Comparison of ENCODE assay signal across 20 cellular contexts in genomic region chr16:11111891-11112634, GRCh38.
A peak's percentile ranks its signal among the peaks of the same experiment; 100 is the strongest.
DNase-seq lines count a peak whose midpoint lies in the region; ATAC-seq and TF ChIP-seq lines count a peak whose summit lies in the region.
"Had no signal": no experiment of that assay in that cellular context is flagged by ENCODE, and none has a peak within 500 bp of the region (broad histone marks: within the 10 kb centered on the region; RNA-seq: fewer than 3 reads in every experiment).

No MANE protein-coding gene starts in this region.

- H2AK5ac ChIP-seq in H9 (ENCODE audit: insufficient read length, low read length), result no peak overlapping the region

- H2BK120ac ChIP-seq in H9 (ENCODE audit: low read depth, low read length, poor library complexity, severe bottlenecking), result no peak overlapping the region

- no peaks in the 10 kb centered on the region for H3K23me2 ChIP-seq in H9 (ENCODE audit: insufficient read length, low read depth, low read length, poor library complexity, severe bottlenecking)

- no peak overlapping the region for H3T11ph ChIP-seq in H9 (ENCODE audit: low read length)

- H3K27me3 Mint-ChIP-seq in activated CD4-positive, alpha-beta memory T cell treated with anti-CD3 and anti-CD28 coated beads for 36 hours, result no peaks in the 10 kb centered on the region
- H3K27me3 Mint-ChIP-seq in activated CD4-positive, alpha-beta memory T cell treated with anti-CD3 and anti-CD28 coated beads, Interleukin-2, amount 10 ng/mL, durations not matched to agents 7 days and 5 days, result no peaks in the 10 kb centered on the region
- H3K27me3 Mint-ChIP-seq in stimulated activated naive CD8-positive, alpha-beta T cell treated with anti-CD3 and anti-CD28 coated beads, Interleukin-15, Interleukin-2, amounts not matched to agents 100 ng/mL and 50 ng/mL, for 24 hours, result no peaks in the 10 kb centered on the region
- H3K27me3 Mint-ChIP-seq in activated T-helper 2 cell treated with anti-CD3 and anti-CD28 coated beads, Interferon-gamma antibody, Interleukin-2, Interleukin-4, amounts not matched to agents 10 μg/mL and 5 μg/mL and 100 μg/mL, durations not matched to agents 14 hours and 24 hours and 36 hours (ENCODE audit: low read depth), result no peaks in the 10 kb centered on the region
- H3K27me3 Mint-ChIP-seq in H9 (ENCODE audit: low read depth), result no peaks in the 10 kb centered on the region
- H3K27me3 Mint-ChIP-seq: CD4-positive, alpha-beta memory T cell had no signal

- H3K27me3 ChIP-seq in H9 (ENCODE audit: insufficient read depth, low read length), result no peaks in the 10 kb centered on the region
- H3K27me3 ChIP-seq: BLaER1 had no signal

- no peaks in the 10 kb centered on the region for H4K20me1 ChIP-seq in H9 (ENCODE audit: control insufficient read depth, insufficient read depth, insufficient read length)

- H3K9ac ChIP-seq in H9 (ENCODE audit: extremely low read depth, insufficient read length, low read length), result no peak overlapping the region
- H3K9ac ChIP-seq: BLaER1, GM23248, SK-N-SH had no signal

- POLR2A ChIA-PET in activated CD4-positive, alpha-beta memory T cell treated with anti-CD3 and anti-CD28 coated beads for 36 hours (lab: Charles Lee), result interaction anchor here (1.0 to 2.9 kb wide), 6 partner anchors 12 to 147 kb away, joined by 5 to 18 read pairs (median 9); no protein-coding TSS in a partner anchor
- POLR2A ChIA-PET in activated CD4-positive, alpha-beta memory T cell treated with anti-CD3 and anti-CD28 coated beads, Interleukin-2, amount 10 ng/mL, durations not matched to agents 7 days and 5 days (lab: Charles Lee), result no interaction called here

- H3K9me3 ChIP-seq in H9 (ENCODE audit: control insufficient read depth, low read depth, low read length), result no peaks in the 10 kb centered on the region
- H3K9me3 ChIP-seq: SK-N-SH had no signal

- DNase-seq in activated CD4-positive, alpha-beta memory T cell treated with anti-CD3 and anti-CD28 coated beads for 36 hours, result no peak
- no peak for DNase-seq in activated CD4-positive, alpha-beta memory T cell treated with anti-CD3 and anti-CD28 coated beads, Interleukin-2, amount 10 ng/mL, durations not matched to agents 7 days and 5 days
- DNase-seq in stimulated activated naive CD8-positive, alpha-beta T cell treated with anti-CD3 and anti-CD28 coated beads, Interleukin-15, Interleukin-2, amounts not matched to agents 100 U/mL and 50 U/mL, for 24 hours, result no peak
- DNase-seq in activated T-helper 2 cell treated with anti-CD3 and anti-CD28 coated beads, Interferon-gamma antibody, Interleukin-2, Interleukin-4, amounts not matched to agents 10 μg/mL and 5 μg/mL and 100 μg/mL, durations not matched to agents 14 hours and 24 hours and 36 hours (ENCODE audit: low spot score), result no peak
- DNase-seq in epidermal melanocyte (ENCODE audit: insufficient read length, low spot score) (no peak), left colon (no peak), H9 (no peak)
- DNase-seq: CD4-positive, alpha-beta memory T cell; EL; GDM1; GM23248; H7; Kasumi-1; NCI-H1930; NCI-H446; NCI-H524 treated with DMSO at 0.1 percent for 48 hours; NCI-H774; SK-N-SH had no signal

- no peaks in the 10 kb centered on the region for H3K79me1 ChIP-seq in H9 (ENCODE audit: insufficient read depth, low read depth, low read length, poor library complexity, severe bottlenecking)

- H3K14ac ChIP-seq in H9 (ENCODE audit: insufficient read depth, low read length), result no peak overlapping the region

- intact Hi-C loops in activated CD4-positive, alpha-beta memory T cell treated with anti-CD3 and anti-CD28 coated beads for 36 hours (cut with micrococcal nuclease), result loop anchor here (5.0 kb wide), 1 partner anchor 35 kb away; no protein-coding TSS in a partner anchor
- intact Hi-C loops in activated T-helper 2 cell treated with anti-CD3 and anti-CD28 coated beads, Interferon-gamma antibody, Interleukin-2, Interleukin-4, amounts not matched to agents 10 μg/mL and 5 μg/mL and 100 μg/mL, durations not matched to agents 14 hours and 24 hours and 36 hours (cut with micrococcal nuclease), result loop anchor here (5.0 kb wide), 1 partner anchor 35 kb away; no protein-coding TSS in a partner anchor
- intact Hi-C loops in left colon (cut with DNase I, micrococcal nuclease), result no loop called here

- no peak overlapping the region for H2AFZ ChIP-seq in H9 (ENCODE audit: low read length)
- H2AFZ ChIP-seq: GM23248 had no signal

- H3K9me3 Mint-ChIP-seq in activated CD4-positive, alpha-beta memory T cell treated with anti-CD3 and anti-CD28 coated beads for 36 hours, result peaks cover 14% of the 10 kb centered on the region
- peaks cover 9% of the 10 kb centered on the region for H3K9me3 Mint-ChIP-seq in activated CD4-positive, alpha-beta memory T cell treated with anti-CD3 and anti-CD28 coated beads, Interleukin-2, amount 10 ng/mL, durations not matched to agents 7 days and 5 days
- H3K9me3 Mint-ChIP-seq in stimulated activated naive CD8-positive, alpha-beta T cell treated with anti-CD3 and anti-CD28 coated beads, Interleukin-15, Interleukin-2, amounts not matched to agents 100 ng/mL and 50 ng/mL, for 24 hours, result peaks cover 9% of the 10 kb centered on the region
- H3K9me3 Mint-ChIP-seq in activated T-helper 2 cell treated with anti-CD3 and anti-CD28 coated beads, Interferon-gamma antibody, Interleukin-2, Interleukin-4, amounts not matched to agents 10 μg/mL and 5 μg/mL and 100 μg/mL, durations not matched to agents 14 hours and 24 hours and 36 hours, result peaks cover 4% of the 10 kb centered on the region
- H3K9me3 Mint-ChIP-seq in H9, result no peaks in the 10 kb centered on the region

- no peak overlapping the region for H3K23ac ChIP-seq in H9 (ENCODE audit: insufficient read length, low read depth, low read length)

- H3K56ac ChIP-seq in H9 (ENCODE audit: insufficient read length, low read depth, low read length), result no peak overlapping the region

- H3K18ac ChIP-seq in H9 (ENCODE audit: insufficient read length, low read depth, low read length), result no peak overlapping the region

- no peaks in the 10 kb centered on the region; the same call in 1 of the 2 replicates for H3K4me1 ChIP-seq in H9 (ENCODE audit: insufficient read depth, low read length)

- H4K91ac ChIP-seq in H9 (ENCODE audit: insufficient read length, low read depth, low read length), result no peak overlapping the region

- no peak overlapping the region for H2BK12ac ChIP-seq in H9 (ENCODE audit: insufficient read length, low read depth, low read length)

- H4K8ac ChIP-seq in H9 (replicated peaks; ENCODE audit: insufficient read length, low read depth, low read length), result no peak overlapping the region

- H3K4ac ChIP-seq in H9 (ENCODE audit: low read depth, low read length), result no peak overlapping the region

- peaks cover 71% of the 10 kb centered on the region for H3K4me1 Mint-ChIP-seq in activated CD4-positive, alpha-beta memory T cell treated with anti-CD3 and anti-CD28 coated beads for 36 hours (ENCODE audit: low read depth)
- H3K4me1 Mint-ChIP-seq in activated CD4-positive, alpha-beta memory T cell treated with anti-CD3 and anti-CD28 coated beads, Interleukin-2, amount 10 ng/mL, durations not matched to agents 7 days and 5 days, result peaks cover 61% of the 10 kb centered on the region
- peaks cover 87% of the 10 kb centered on the region for H3K4me1 Mint-ChIP-seq in stimulated activated naive CD8-positive, alpha-beta T cell treated with anti-CD3 and anti-CD28 coated beads, Interleukin-15, Interleukin-2, amounts not matched to agents 100 ng/mL and 50 ng/mL, for 24 hours (ENCODE audit: low read depth)
- peaks cover 73% of the 10 kb centered on the region for H3K4me1 Mint-ChIP-seq in activated T-helper 2 cell treated with anti-CD3 and anti-CD28 coated beads, Interferon-gamma antibody, Interleukin-2, Interleukin-4, amounts not matched to agents 10 μg/mL and 5 μg/mL and 100 μg/mL, durations not matched to agents 14 hours and 24 hours and 36 hours (ENCODE audit: low read depth)
- H3K4me1 Mint-ChIP-seq in H9, result peaks cover 13 to 14% of the 10 kb centered on the region in 2 experiments

- H2BK15ac ChIP-seq in H9 (ENCODE audit: low read depth, low read length), result no peak overlapping the region

- H4K5ac ChIP-seq in H9 (ENCODE audit: insufficient read length, low read depth, low read length), result no peak overlapping the region

- H3K27ac Mint-ChIP-seq in activated CD4-positive, alpha-beta memory T cell treated with anti-CD3 and anti-CD28 coated beads for 36 hours, result peak overlapping the region; percentile 88
- H3K27ac Mint-ChIP-seq in activated CD4-positive, alpha-beta memory T cell treated with anti-CD3 and anti-CD28 coated beads, Interleukin-2, amount 10 ng/mL, durations not matched to agents 7 days and 5 days, result no peak overlapping the region
- no peak overlapping the region for H3K27ac Mint-ChIP-seq in stimulated activated naive CD8-positive, alpha-beta T cell treated with anti-CD3 and anti-CD28 coated beads, Interleukin-15, Interleukin-2, amounts not matched to agents 100 ng/mL and 50 ng/mL, for 24 hours
- peak overlapping the region; percentile 62 for H3K27ac Mint-ChIP-seq in activated T-helper 2 cell treated with anti-CD3 and anti-CD28 coated beads, Interferon-gamma antibody, Interleukin-2, Interleukin-4, amounts not matched to agents 10 μg/mL and 5 μg/mL and 100 μg/mL, durations not matched to agents 14 hours and 24 hours and 36 hours
- no peak overlapping the region for H3K27ac Mint-ChIP-seq in H9

- no CpG with 5 or more reads among the region's 9 CpGs for WGBS in H9 (ENCODE audit: extremely low coverage, insufficient read length, low lambda C conversion rate)

- peaks cover 19% of the 10 kb centered on the region for H3K36me3 Mint-ChIP-seq in activated CD4-positive, alpha-beta memory T cell treated with anti-CD3 and anti-CD28 coated beads for 36 hours
- H3K36me3 Mint-ChIP-seq in activated CD4-positive, alpha-beta memory T cell treated with anti-CD3 and anti-CD28 coated beads, Interleukin-2, amount 10 ng/mL, durations not matched to agents 7 days and 5 days (ENCODE audit: low read depth), result peaks cover 36% of the 10 kb centered on the region
- H3K36me3 Mint-ChIP-seq in stimulated activated naive CD8-positive, alpha-beta T cell treated with anti-CD3 and anti-CD28 coated beads, Interleukin-15, Interleukin-2, amounts not matched to agents 100 ng/mL and 50 ng/mL, for 24 hours (ENCODE audit: low read depth), result peaks cover 40% of the 10 kb centered on the region
- peaks cover 58% of the 10 kb centered on the region for H3K36me3 Mint-ChIP-seq in activated T-helper 2 cell treated with anti-CD3 and anti-CD28 coated beads, Interferon-gamma antibody, Interleukin-2, Interleukin-4, amounts not matched to agents 10 μg/mL and 5 μg/mL and 100 μg/mL, durations not matched to agents 14 hours and 24 hours and 36 hours (ENCODE audit: low read depth)
- H3K36me3 Mint-ChIP-seq in H9 (ENCODE audit: insufficient read depth in 1 of 3, low read depth in 3 of 3), result peaks cover 0 to 6% (median 0%) of the 10 kb centered on the region in 3 experiments; a peak in 1 of 7 replicates
- H3K36me3 Mint-ChIP-seq: CD4-positive, alpha-beta memory T cell had no signal

- no peak for ATAC-seq in stimulated activated naive CD8-positive, alpha-beta T cell treated with anti-CD3 and anti-CD28 coated beads, Interleukin-15, Interleukin-2, amounts not matched to agents 100 U/mL and 50 U/mL, for 24 hours
- ATAC-seq in left colon, result no peak

- no peak for TF ChIP-seq CTCF in H9 (conservative IDR thresholded peaks at IDR 0.05)

- no peak overlapping the region for H2BK5ac ChIP-seq in H9 (ENCODE audit: insufficient read length, low read length)

- no peaks in the 10 kb centered on the region for H3K79me2 ChIP-seq in H9 (ENCODE audit: insufficient read depth, low read length)

- CTCF ChIA-PET in activated CD4-positive, alpha-beta memory T cell treated with anti-CD3 and anti-CD28 coated beads for 36 hours (lab: Charles Lee), result interaction anchor here (1.4 to 2.2 kb wide), 2 partner anchors 62 to 148 kb away, joined by 3 to 14 read pairs; no protein-coding TSS in a partner anchor
- CTCF ChIA-PET in activated CD4-positive, alpha-beta memory T cell treated with anti-CD3 and anti-CD28 coated beads, Interleukin-2, amount 10 ng/mL, durations not matched to agents 7 days and 5 days (lab: Charles Lee), result interaction anchor here (1.6 kb wide), 1 partner anchor 143 kb away, joined by 5 read pairs; no protein-coding TSS in a partner anchor

- no peak overlapping the region for H2BK20ac ChIP-seq in H9 (ENCODE audit: low read depth, low read length, poor library complexity, severe bottlenecking)

- no peak overlapping the region for H3K4me2 ChIP-seq in H9 (ENCODE audit: insufficient read depth, insufficient read length, low read length)
- H3K4me2 ChIP-seq: SK-N-SH had no signal

- H3K27ac ChIP-seq in H9 (ENCODE audit: insufficient read length, low read depth, low read length), result no peak overlapping the region
- H3K27ac ChIP-seq: BLaER1, GM23248 had no signal

- peak overlapping the region; percentile 60 for H3K4me3 Mint-ChIP-seq in activated CD4-positive, alpha-beta memory T cell treated with anti-CD3 and anti-CD28 coated beads for 36 hours
- no peak overlapping the region for H3K4me3 Mint-ChIP-seq in activated CD4-positive, alpha-beta memory T cell treated with anti-CD3 and anti-CD28 coated beads, Interleukin-2, amount 10 ng/mL, durations not matched to agents 7 days and 5 days
- peak overlapping the region; percentile 8 for H3K4me3 Mint-ChIP-seq in stimulated activated naive CD8-positive, alpha-beta T cell treated with anti-CD3 and anti-CD28 coated beads, Interleukin-15, Interleukin-2, amounts not matched to agents 100 ng/mL and 50 ng/mL, for 24 hours
- no peak overlapping the region for H3K4me3 Mint-ChIP-seq in activated T-helper 2 cell treated with anti-CD3 and anti-CD28 coated beads, Interferon-gamma antibody, Interleukin-2, Interleukin-4, amounts not matched to agents 10 μg/mL and 5 μg/mL and 100 μg/mL, durations not matched to agents 14 hours and 24 hours and 36 hours (ENCODE audit: low read depth)
- no peak overlapping the region for H3K4me3 Mint-ChIP-seq in H9

Comparison
In these comparisons a context has a peak if more than half of its experiments do, and no peak if none do; other contexts are left out.
1. H3K27ac Mint-ChIP-seq: peak in activated CD4-positive, alpha-beta memory T cell treated with anti-CD3 and anti-CD28 coated beads for 36 hours (single experiment) and activated T-helper 2 cell treated with anti-CD3 and anti-CD28 coated beads, Interferon-gamma antibody, Interleukin-2, Interleukin-4, amounts not matched to agents 10 μg/mL and 5 μg/mL and 100 μg/mL, durations not matched to agents 14 hours and 24 hours and 36 hours (single experiment); none in activated CD4-positive, alpha-beta memory T cell treated with anti-CD3 and anti-CD28 coated beads, Interleukin-2, amount 10 ng/mL, durations not matched to agents 7 days and 5 days (single experiment), stimulated activated naive CD8-positive, alpha-beta T cell treated with anti-CD3 and anti-CD28 coated beads, Interleukin-15, Interleukin-2, amounts not matched to agents 100 ng/mL and 50 ng/mL, for 24 hours (single experiment) and H9 (0 of 3).
2. H3K4me3 Mint-ChIP-seq: peak in activated CD4-positive, alpha-beta memory T cell treated with anti-CD3 and anti-CD28 coated beads for 36 hours (single experiment) and stimulated activated naive CD8-positive, alpha-beta T cell treated with anti-CD3 and anti-CD28 coated beads, Interleukin-15, Interleukin-2, amounts not matched to agents 100 ng/mL and 50 ng/mL, for 24 hours (single experiment); none in activated CD4-positive, alpha-beta memory T cell treated with anti-CD3 and anti-CD28 coated beads, Interleukin-2, amount 10 ng/mL, durations not matched to agents 7 days and 5 days (single experiment), activated T-helper 2 cell treated with anti-CD3 and anti-CD28 coated beads, Interferon-gamma antibody, Interleukin-2, Interleukin-4, amounts not matched to agents 10 μg/mL and 5 μg/mL and 100 μg/mL, durations not matched to agents 14 hours and 24 hours and 36 hours (single experiment) and H9 (0 of 2).
3. intact Hi-C loops: an anchor here in activated CD4-positive, alpha-beta memory T cell treated with anti-CD3 and anti-CD28 coated beads for 36 hours (5.0 kb wide) and activated T-helper 2 cell treated with anti-CD3 and anti-CD28 coated beads, Interferon-gamma antibody, Interleukin-2, Interleukin-4, amounts not matched to agents 10 μg/mL and 5 μg/mL and 100 μg/mL, durations not matched to agents 14 hours and 24 hours and 36 hours (5.0 kb wide); none called in left colon.